6 cellular contexts compared by ENCODE assay signal in the genomic region with DNA sequence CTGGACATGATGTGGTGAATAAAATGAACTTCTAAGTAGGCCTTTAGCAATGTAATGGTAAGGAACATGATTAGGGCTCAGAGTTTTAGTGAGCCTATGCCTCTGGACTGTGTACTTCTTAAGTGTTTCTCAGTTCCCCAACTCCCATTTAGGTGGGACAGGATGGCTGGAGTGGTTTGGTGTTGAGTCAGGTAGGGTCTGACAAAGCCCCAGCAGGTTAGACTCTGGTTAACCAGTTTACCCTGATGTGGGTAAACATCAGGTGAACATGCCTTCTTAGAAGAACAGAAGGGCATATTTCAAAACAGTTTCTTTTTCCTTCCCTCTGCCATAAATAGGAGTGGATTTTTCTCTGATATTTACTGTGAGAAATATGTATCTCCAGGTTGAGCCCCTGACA.
"Had no signal": no experiment of that assay in that cellular context is flagged by ENCODE, and none has a peak within 500 bp of the region (broad histone marks: within the 10 kb centered on the region; RNA-seq: fewer than 3 reads in every experiment).

No MANE protein-coding gene starts in this region.

- ATAC-seq: GM23338, K562 had no signal

- H3K4me3 ChIP-seq: GM23338, K562 had no signal

- H2AFZ ChIP-seq: GM23338 had no signal

- H3K9me3 Mint-ChIP-seq: GM23338, H9 had no signal

- H3K27ac Mint-ChIP-seq: GM23338, H9 had no signal

- H3K4me2 ChIP-seq: GM23338 had no signal

- H3K4me3 Mint-ChIP-seq: GM23338, H9 had no signal

- H3K4me1 Mint-ChIP-seq: GM23338, H9 had no signal

- DNase-seq: H9, HCEC 1CT, IMR-90, KG1 had no signal
